ENCODE assay signal across 2 cellular contexts in the genomic region with DNA sequence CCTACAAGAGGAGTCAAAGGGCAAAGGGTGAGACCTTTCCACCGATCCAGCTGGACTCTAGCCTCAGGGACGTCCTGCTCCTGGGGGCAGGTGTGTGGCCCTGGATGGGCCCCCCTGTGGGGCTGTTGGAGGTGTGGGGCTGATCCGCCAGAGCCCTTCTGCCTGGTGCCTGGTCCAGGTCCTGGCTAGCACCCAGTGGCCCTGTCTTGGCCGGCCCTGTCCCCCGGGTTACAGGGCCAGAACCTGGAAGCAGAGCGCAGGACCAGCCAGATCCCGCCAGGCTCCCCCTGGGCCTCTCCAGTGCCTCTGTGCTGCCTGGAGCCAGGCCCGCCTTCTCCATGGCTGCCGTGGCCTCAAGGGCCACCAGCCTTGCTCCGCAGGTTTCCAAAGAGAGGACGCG. TPM values are rescaled to one million over a fixed set of nuclear protein-coding genes. Genes with fewer than 3 reads are reported as not detected.
"Had no signal": no experiment of that assay in that cellular context is flagged by ENCODE, and none has a peak within 500 bp of the region (broad histone marks: within the 10 kb centered on the region; RNA-seq: fewer than 3 reads in every experiment).

No MANE protein-coding gene starts in this region.

RNA-seq across cellular contexts. Expression of gene FKBP1C, which starts 19.2 kb away (rescaled TPM):
- total RNA-seq: sigmoid colon, skeletal muscle tissue had no signal
